Comparison of ENCODE assay signal across 1 cellular context in genomic region chr1:153346067-153346723, GRCh38.
TF ChIP-seq lines count a peak whose summit lies in the region.

No MANE protein-coding gene starts in this region.

TF ChIP-seq in GM12878, 131 proteins besides CTCF, POLR2A, EP300 and RAD21:
- TF ChIP-seq NBN (IDR thresholded peaks at IDR 0.05), result 0 out of 2 replicates have a peak, but pooled peaks have one; percentile 20
- no peak for TF ChIP-seq NR2C1 (IDR thresholded peaks at IDR 0.05)
- no peak for TF ChIP-seq ZNF207 (IDR thresholded peaks at IDR 0.05; ENCODE audit: borderline replicate concordance)
- TF ChIP-seq ZNF384 (IDR thresholded peaks at IDR 0.05; ENCODE audit: borderline replicate concordance, low read depth, low read length), result peak; percentile 78; the same call in 1 of the 2 replicates
- 0 out of 2 replicates have a peak, but pooled peaks have one; percentile 7 for TF ChIP-seq NFIC (IDR thresholded peaks at IDR 0.05; ENCODE audit: low read depth, low read length)
- TF ChIP-seq EZH2 (IDR thresholded peaks at IDR 0.05; ENCODE audit: borderline replicate concordance, control insufficient read depth, low read depth, low read length), result no peak
- 0 out of 2 replicates have a peak, but pooled peaks have one; percentile 10 for TF ChIP-seq DPF2 (IDR thresholded peaks at IDR 0.05)
- TF ChIP-seq POLR2AphosphoS2 (IDR thresholded peaks at IDR 0.05; ENCODE audit: low read depth, low read length), result no peak
- TF ChIP-seq, protein P1, sequence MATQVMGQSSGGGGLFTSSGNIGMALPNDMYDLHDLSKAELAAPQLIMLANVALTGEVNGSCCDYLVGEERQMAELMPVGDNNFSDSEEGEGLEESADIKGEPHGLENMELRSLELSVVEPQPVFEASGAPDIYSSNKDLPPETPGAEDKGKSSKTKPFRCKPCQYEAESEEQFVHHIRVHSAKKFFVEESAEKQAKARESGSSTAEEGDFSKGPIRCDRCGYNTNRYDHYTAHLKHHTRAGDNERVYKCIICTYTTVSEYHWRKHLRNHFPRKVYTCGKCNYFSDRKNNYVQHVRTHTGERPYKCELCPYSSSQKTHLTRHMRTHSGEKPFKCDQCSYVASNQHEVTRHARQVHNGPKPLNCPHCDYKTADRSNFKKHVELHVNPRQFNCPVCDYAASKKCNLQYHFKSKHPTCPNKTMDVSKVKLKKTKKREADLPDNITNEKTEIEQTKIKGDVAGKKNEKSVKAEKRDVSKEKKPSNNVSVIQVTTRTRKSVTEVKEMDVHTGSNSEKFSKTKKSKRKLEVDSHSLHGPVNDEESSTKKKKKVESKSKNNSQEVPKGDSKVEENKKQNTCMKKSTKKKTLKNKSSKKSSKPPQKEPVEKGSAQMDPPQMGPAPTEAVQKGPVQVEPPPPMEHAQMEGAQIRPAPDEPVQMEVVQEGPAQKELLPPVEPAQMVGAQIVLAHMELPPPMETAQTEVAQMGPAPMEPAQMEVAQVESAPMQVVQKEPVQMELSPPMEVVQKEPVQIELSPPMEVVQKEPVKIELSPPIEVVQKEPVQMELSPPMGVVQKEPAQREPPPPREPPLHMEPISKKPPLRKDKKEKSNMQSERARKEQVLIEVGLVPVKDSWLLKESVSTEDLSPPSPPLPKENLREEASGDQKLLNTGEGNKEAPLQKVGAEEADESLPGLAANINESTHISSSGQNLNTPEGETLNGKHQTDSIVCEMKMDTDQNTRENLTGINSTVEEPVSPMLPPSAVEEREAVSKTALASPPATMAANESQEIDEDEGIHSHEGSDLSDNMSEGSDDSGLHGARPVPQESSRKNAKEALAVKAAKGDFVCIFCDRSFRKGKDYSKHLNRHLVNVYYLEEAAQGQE (IDR thresholded peaks at IDR 0.05; ENCODE audit: low read depth, low read length), result no peak
- TF ChIP-seq, protein P2, sequence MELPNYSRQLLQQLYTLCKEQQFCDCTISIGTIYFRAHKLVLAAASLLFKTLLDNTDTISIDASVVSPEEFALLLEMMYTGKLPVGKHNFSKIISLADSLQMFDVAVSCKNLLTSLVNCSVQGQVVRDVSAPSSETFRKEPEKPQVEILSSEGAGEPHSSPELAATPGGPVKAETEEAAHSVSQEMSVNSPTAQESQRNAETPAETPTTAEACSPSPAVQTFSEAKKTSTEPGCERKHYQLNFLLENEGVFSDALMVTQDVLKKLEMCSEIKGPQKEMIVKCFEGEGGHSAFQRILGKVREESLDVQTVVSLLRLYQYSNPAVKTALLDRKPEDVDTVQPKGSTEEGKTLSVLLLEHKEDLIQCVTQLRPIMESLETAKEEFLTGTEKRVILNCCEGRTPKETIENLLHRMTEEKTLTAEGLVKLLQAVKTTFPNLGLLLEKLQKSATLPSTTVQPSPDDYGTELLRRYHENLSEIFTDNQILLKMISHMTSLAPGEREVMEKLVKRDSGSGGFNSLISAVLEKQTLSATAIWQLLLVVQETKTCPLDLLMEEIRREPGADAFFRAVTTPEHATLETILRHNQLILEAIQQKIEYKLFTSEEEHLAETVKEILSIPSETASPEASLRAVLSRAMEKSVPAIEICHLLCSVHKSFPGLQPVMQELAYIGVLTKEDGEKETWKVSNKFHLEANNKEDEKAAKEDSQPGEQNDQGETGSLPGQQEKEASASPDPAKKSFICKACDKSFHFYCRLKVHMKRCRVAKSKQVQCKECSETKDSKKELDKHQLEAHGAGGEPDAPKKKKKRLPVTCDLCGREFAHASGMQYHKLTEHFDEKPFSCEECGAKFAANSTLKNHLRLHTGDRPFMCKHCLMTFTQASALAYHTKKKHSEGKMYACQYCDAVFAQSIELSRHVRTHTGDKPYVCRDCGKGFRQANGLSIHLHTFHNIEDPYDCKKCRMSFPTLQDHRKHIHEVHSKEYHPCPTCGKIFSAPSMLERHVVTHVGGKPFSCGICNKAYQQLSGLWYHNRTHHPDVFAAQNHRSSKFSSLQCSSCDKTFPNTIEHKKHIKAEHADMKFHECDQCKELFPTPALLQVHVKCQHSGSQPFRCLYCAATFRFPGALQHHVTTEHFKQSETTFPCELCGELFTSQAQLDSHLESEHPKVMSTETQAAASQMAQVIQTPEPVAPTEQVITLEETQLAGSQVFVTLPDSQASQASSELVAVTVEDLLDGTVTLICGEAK (IDR thresholded peaks at IDR 0.05; ENCODE audit: borderline replicate concordance), result no peak
- peak; percentile 79; the same call in 1 of the 2 replicates for TF ChIP-seq RELB (IDR thresholded peaks at IDR 0.05; ENCODE audit: low read depth)
- TF ChIP-seq YY1 (IDR thresholded peaks at IDR 0.05; ENCODE audit: low read depth, low read length), result 0 out of 2 replicates have a peak, but pooled peaks have one; percentile 22
- no peak for TF ChIP-seq SREBF1 (IDR thresholded peaks at IDR 0.05; ENCODE audit: low read length)
- peak; percentile 81 for TF ChIP-seq RUNX3 (IDR thresholded peaks at IDR 0.05; ENCODE audit: low read length)
- no peak; the same call in 1 of the 2 replicates for TF ChIP-seq EED (IDR thresholded peaks at IDR 0.05; ENCODE audit: low read depth)
- no peak for TF ChIP-seq YBX1 (IDR thresholded peaks at IDR 0.05)
- peak; percentile 74 for TF ChIP-seq IKZF1 (conservative IDR thresholded peaks at IDR 0.05)
- TF ChIP-seq MEF2B (IDR thresholded peaks at IDR 0.05; ENCODE audit: partially characterized antibody, poor library complexity, severe bottlenecking), result peak; percentile 78
- peak; percentile 63; the same call in 1 of the 2 replicates for TF ChIP-seq CBFB (IDR thresholded peaks at IDR 0.05; ENCODE audit: low read depth)
- 0 out of 2 replicates have a peak, but pooled peaks have one; percentile 9 for TF ChIP-seq MTA2 (IDR thresholded peaks at IDR 0.05; ENCODE audit: low read depth)
- TF ChIP-seq HDAC2 (IDR thresholded peaks at IDR 0.05), result no peak
- TF ChIP-seq ZBTB33 (IDR thresholded peaks at IDR 0.05), result no peak
- no peak for TF ChIP-seq ETV6 (conservative IDR thresholded peaks at IDR 0.05 in 1 of 2, IDR thresholded peaks at IDR 0.05 in 1 of 2; ENCODE audit: borderline replicate concordance in 1 of 2, low read depth in 1 of 2)
- TF ChIP-seq IKZF2 (IDR thresholded peaks at IDR 0.05), result no peak; a peak in 1 of 4 replicates
- TF ChIP-seq RAD51 (IDR thresholded peaks at IDR 0.05), result no peak
- TF ChIP-seq MYC (IDR thresholded peaks at IDR 0.05; ENCODE audit: insufficient read depth, insufficient read length, insufficient replicate concordance, low read length, severe bottlenecking), result no peak
- TF ChIP-seq SPI1 (IDR thresholded peaks at IDR 0.05; ENCODE audit: borderline replicate concordance, insufficient read depth, low read depth, low read length), result peak; percentile 48; the same call in 1 of the 2 replicates
- peak in 1 of 2 experiments; percentile 20; a peak in 1 of 4 replicates for TF ChIP-seq BHLHE40 (IDR thresholded peaks at IDR 0.05; ENCODE audit: borderline replicate concordance in 1 of 2, low read depth in 2 of 2, low read length in 1 of 2)
- peak; percentile 7 for TF ChIP-seq RELA (IDR thresholded peaks at IDR 0.05; ENCODE audit: borderline replicate concordance, partially characterized antibody)
